1 cellular context compared by ENCODE assay signal in genomic region chr17:45270828-45271418, GRCh38.
A peak's percentile ranks its signal among the peaks of the same experiment; 100 is the strongest.
TF ChIP-seq lines count a peak whose summit lies in the region.

No MANE protein-coding gene starts in this region.

TF ChIP-seq in K562, 482 proteins besides CTCF, POLR2A, EP300 and RAD21 (continued from another document and continues in another):
- TF ChIP-seq AFF4 (CRISPR knock-in tag; IDR thresholded peaks at IDR 0.05): no peak
- TF ChIP-seq ETV5 (CRISPR knock-in tag; IDR thresholded peaks at IDR 0.05; ENCODE audit: low read depth): no peak
- no peak for TF ChIP-seq TFE3 (CRISPR knock-in tag; IDR thresholded peaks at IDR 0.05)
- no peak for TF ChIP-seq ZNF253 (CRISPR knock-in tag; conservative IDR thresholded peaks at IDR 0.05)
- TF ChIP-seq ATF3 (IDR thresholded peaks at IDR 0.05): no peak
- TF ChIP-seq ATF3 (CRISPR knock-in tag; conservative IDR thresholded peaks at IDR 0.05): no peak
- 0 out of 2 replicates have a peak, but pooled peaks have one; percentile 29 for TF ChIP-seq HCFC1 (IDR thresholded peaks at IDR 0.05; ENCODE audit: low read depth, low read length)
- TF ChIP-seq ZNF324 (CRISPR knock-in tag; IDR thresholded peaks at IDR 0.05): no peak
- no peak for TF ChIP-seq ZBTB49 (CRISPR knock-in tag; IDR thresholded peaks at IDR 0.05; ENCODE audit: borderline replicate concordance)
- TF ChIP-seq ZBTB7A (IDR thresholded peaks at IDR 0.05; ENCODE audit: borderline replicate concordance, control insufficient read depth, low read depth, low read length): peak; percentile 50; the same call in 1 of the 2 replicates
- no peak for TF ChIP-seq PML (IDR thresholded peaks at IDR 0.05; ENCODE audit: low read length)
- TF ChIP-seq ASH1L (IDR thresholded peaks at IDR 0.05; ENCODE audit: borderline replicate concordance, low read depth, partially characterized antibody): no peak
- no peak for TF ChIP-seq SMARCA5 (IDR thresholded peaks at IDR 0.05)
- no peak for TF ChIP-seq TCF7L2 (IDR thresholded peaks at IDR 0.05; ENCODE audit: low read depth, low read length)
- TF ChIP-seq MED1 (CRISPR knock-in tag; IDR thresholded peaks at IDR 0.05; ENCODE audit: borderline replicate concordance): no peak
- TF ChIP-seq E2F8 (IDR thresholded peaks at IDR 0.05; ENCODE audit: low read depth, partially characterized antibody): no peak
- TF ChIP-seq IRF9 (tag; IDR thresholded peaks at IDR 0.05): no peak
- no peak for TF ChIP-seq SAP30 (IDR thresholded peaks at IDR 0.05; ENCODE audit: borderline replicate concordance, insufficient read depth, low read depth, low read length, poor library complexity, severe bottlenecking)
- TF ChIP-seq HNRNPL (IDR thresholded peaks at IDR 0.05; ENCODE audit: low read depth, low read length): no peak
- no peak for TF ChIP-seq RAD51 (IDR thresholded peaks at IDR 0.05; ENCODE audit: borderline replicate concordance, low read depth)
- no peak for TF ChIP-seq NEUROD1 (IDR thresholded peaks at IDR 0.05; ENCODE audit: borderline replicate concordance, low read depth, low read length, partially characterized antibody)
- no peak for TF ChIP-seq POU5F1 (IDR thresholded peaks at IDR 0.05; ENCODE audit: borderline replicate concordance, low read depth, low read length, partially characterized antibody)
- TF ChIP-seq NFRKB (IDR thresholded peaks at IDR 0.05; ENCODE audit: low read depth): no peak
- no peak for TF ChIP-seq ZNF76 (CRISPR knock-in tag; IDR thresholded peaks at IDR 0.05; ENCODE audit: borderline replicate concordance)
- TF ChIP-seq BCOR (IDR thresholded peaks at IDR 0.05): no peak
- no peak for TF ChIP-seq TRIM25 (IDR thresholded peaks at IDR 0.05; ENCODE audit: borderline replicate concordance)
- no peak for TF ChIP-seq CREB5 (CRISPR knock-in tag; IDR thresholded peaks at IDR 0.05)
- peak; percentile 45; the same call in 1 of the 2 replicates for TF ChIP-seq RB1 (IDR thresholded peaks at IDR 0.05; ENCODE audit: low read depth)
- no peak for TF ChIP-seq PCBP1 (IDR thresholded peaks at IDR 0.05; ENCODE audit: low read depth, low read length, poor library complexity, severe bottlenecking)
- peak; percentile 29; the same call in 1 of the 2 replicates for TF ChIP-seq CREB1 (IDR thresholded peaks at IDR 0.05)
- peak; percentile 34; the same call in 1 of the 2 replicates for TF ChIP-seq CREB1 (CRISPR knock-in tag; IDR thresholded peaks at IDR 0.05)
- TF ChIP-seq HNRNPH1 (optimal IDR thresholded peaks at IDR 0.05; ENCODE audit: low read depth, low read length): no peak
- no peak for TF ChIP-seq ZFP36 (IDR thresholded peaks at IDR 0.05; ENCODE audit: low read depth, low read length, partially characterized antibody)
- TF ChIP-seq TFAP4 (CRISPR knock-in tag; IDR thresholded peaks at IDR 0.05; ENCODE audit: borderline replicate concordance): peak; percentile 53; the same call in 1 of the 2 replicates
- TF ChIP-seq ZNF12 (CRISPR knock-in tag; IDR thresholded peaks at IDR 0.05): no peak
- no peak for TF ChIP-seq ZNF146 (CRISPR knock-in tag; IDR thresholded peaks at IDR 0.05; ENCODE audit: unreplicated experiment)
- TF ChIP-seq ZNF282 (CRISPR knock-in tag; IDR thresholded peaks at IDR 0.05): no peak
- TF ChIP-seq ZFPM2 (CRISPR knock-in tag; IDR thresholded peaks at IDR 0.05): no peak
- no peak for TF ChIP-seq TAF1 (IDR thresholded peaks at IDR 0.05; ENCODE audit: control insufficient read depth, extremely low read depth, insufficient read depth, low read length, severe bottlenecking)
- no peak for TF ChIP-seq TRIM28 (IDR thresholded peaks at IDR 0.05)
- no peak for TF ChIP-seq TAF9B (IDR thresholded peaks at IDR 0.05; ENCODE audit: partially characterized antibody)
- no peak for TF ChIP-seq CCNT2 (IDR thresholded peaks at IDR 0.05; ENCODE audit: borderline replicate concordance, extremely low read depth, insufficient read length, low read depth, low read length)
- TF ChIP-seq TCF3 (CRISPR knock-in tag; IDR thresholded peaks at IDR 0.05): no peak
- peak; percentile 91 for TF ChIP-seq CTCFL (IDR thresholded peaks at IDR 0.05; ENCODE audit: borderline replicate concordance, insufficient read depth, low read depth, low read length, poor library complexity, severe bottlenecking)
- TF ChIP-seq ZNF707 (CRISPR knock-in tag; conservative IDR thresholded peaks at IDR 0.05): no peak
